10 cellular contexts compared by ENCODE assay signal in the genomic region with DNA sequence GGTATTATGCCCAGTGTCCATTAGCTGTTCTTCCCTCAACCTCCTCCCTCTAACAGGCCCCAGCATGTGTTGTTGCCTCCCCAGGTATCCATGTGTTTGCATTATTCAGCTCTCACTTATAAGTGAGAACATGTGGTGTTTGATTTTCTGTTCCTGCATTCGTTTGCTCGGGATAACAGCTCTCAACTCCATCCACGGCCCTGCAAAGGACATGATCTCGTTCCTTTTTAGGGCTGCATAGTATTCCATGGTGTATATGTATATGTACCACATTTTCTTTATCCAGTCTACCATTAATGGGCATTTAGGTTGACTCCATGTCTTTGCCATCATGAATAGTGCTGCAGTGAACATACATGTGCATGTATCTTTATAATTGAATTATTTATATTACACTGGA.
"Had no signal": no experiment of that assay in that cellular context is flagged by ENCODE, and none has a peak within 500 bp of the region (broad histone marks: within the 10 kb centered on the region; RNA-seq: fewer than 3 reads in every experiment).

No MANE protein-coding gene starts in this region.

- ATAC-seq: GM23338, HCT116, HepG2 had no signal

- H3K27ac Mint-ChIP-seq: GM23338 had no signal

- H3K9me3 ChIP-seq: HAP-1 had no signal

- H3K27ac ChIP-seq: HL-60, KMS-11 had no signal

- H2AFZ ChIP-seq: GM23338 had no signal

- H3K4me2 ChIP-seq: GM23338, KMS-11 had no signal

- FAIRE-seq: H1, HepG2 had no signal

- H3K4me3 ChIP-seq: GM23338, HAP-1 had no signal

- H3K9ac ChIP-seq: KMS-11 had no signal

- DNase-seq: H7, IMR-90, KBM-7 had no signal

- H3K36me3 ChIP-seq: HAP-1 had no signal

- H3K4me3 Mint-ChIP-seq: GM23338 had no signal

- H3K9me3 Mint-ChIP-seq: GM23338 had no signal
